ENCODE assay signal across 1 cellular context in genomic region chr2:164897521-164898260, GRCh38.
TF ChIP-seq lines count a peak whose summit lies in the region.

No MANE protein-coding gene starts in this region.

TF ChIP-seq in H1, 55 proteins besides CTCF, POLR2A, EP300 and RAD21:
- TF ChIP-seq GABPA (IDR thresholded peaks at IDR 0.05; ENCODE audit: borderline replicate concordance, insufficient read depth, low read length) (no peak), PHF8 (conservative IDR thresholded peaks at IDR 0.05; ENCODE audit: low read depth, low read length) (no peak), KDM1A (IDR thresholded peaks at IDR 0.05; ENCODE audit: borderline replicate concordance, low read length) (no peak), JUND (IDR thresholded peaks at IDR 0.05; ENCODE audit: low read length) (no peak), SP2 (IDR thresholded peaks at IDR 0.05; ENCODE audit: low read length) (no peak), TAF1 (IDR thresholded peaks at IDR 0.05; ENCODE audit: low read depth, low read length) (no peak), MAFK (IDR thresholded peaks at IDR 0.05; ENCODE audit: low read depth, low read length) (no peak), SP4 (IDR thresholded peaks at IDR 0.05; ENCODE audit: low read length) (no peak), HDAC2 (IDR thresholded peaks at IDR 0.05; ENCODE audit: borderline replicate concordance in 1 of 2, low read depth in 2 of 2, low read length in 2 of 2) (no peak), SP1 (IDR thresholded peaks at IDR 0.05; ENCODE audit: low read depth, low read length) (no peak), SIN3A (conservative IDR thresholded peaks at IDR 0.05 in 1 of 2, IDR thresholded peaks at IDR 0.05 in 1 of 2; ENCODE audit: low read depth in 1 of 2, low read length in 2 of 2) (no peak), BCL11A (IDR thresholded peaks at IDR 0.05; ENCODE audit: low read depth in 2 of 2, low read length in 2 of 2) (no peak), RBBP5 (IDR thresholded peaks at IDR 0.05; ENCODE audit: borderline replicate concordance, low read depth, low read length) (no peak), POU5F1 (IDR thresholded peaks at IDR 0.05; ENCODE audit: low read depth, low read length) (no peak), ZNF274 (IDR thresholded peaks at IDR 0.05; ENCODE audit: borderline replicate concordance, extremely low read depth, low read length) (no peak), SRF (IDR thresholded peaks at IDR 0.05; ENCODE audit: low read depth, low read length) (no peak)
TF ChIP-seq in H1: peak in this region for 0.
